8 cellular contexts compared by ENCODE assay signal in genomic region chr16:66269631-66270332, GRCh38.
DNase-seq lines count a peak whose midpoint lies in the region.

No MANE protein-coding gene starts in this region.

- DNase-seq in activated CD8-positive, alpha-beta memory T cell treated with anti-CD3 and anti-CD28 coated beads, Interleukin-2, amount 50 U/mL, for 48 hours: peak; percentile 23
- DNase-seq in activated CD8-positive, alpha-beta memory T cell treated with anti-CD3 and anti-CD28 coated beads, Interleukin-2, amount 50 U/mL, for 4 hours: no peak
- DNase-seq in NCI-H510A (lab: John Stamatoyannopoulos, UW) (no peak), HPDE6-E6E7 (ENCODE audit: extremely low spot score) (no peak), DMS114 treated with DMSO at 0.1 percent for 48 hours (lab: John Stamatoyannopoulos, UW; ENCODE audit: unreplicated experiment) (no peak)

- H3K36me3 ChIP-seq in ectodermal cell (ENCODE audit: control insufficient read depth, insufficient read depth, low read length): no peaks in the 10 kb centered on the region
- no peaks in the 10 kb centered on the region for H3K36me3 ChIP-seq in mucosa of stomach (ENCODE audit: control insufficient read depth, insufficient read depth, low read length)
- no peaks in the 10 kb centered on the region for H3K36me3 ChIP-seq in urinary bladder (ENCODE audit: insufficient read depth)

- WGBS in ectodermal cell, 2 experiments: 47 to 52% methylated on average over 14 of the region's 14 CpGs
- WGBS in urinary bladder: 55% methylated on average over 14 of the region's 14 CpGs

- H3K27me3 ChIP-seq in ectodermal cell (ENCODE audit: control insufficient read depth, insufficient read depth, low read length, poor library complexity, severe bottlenecking) (peaks cover 16% of the 10 kb centered on the region), mucosa of stomach (ENCODE audit: control insufficient read depth, insufficient read depth, low read length) (peaks cover 7% of the 10 kb centered on the region)

- H3K4me1 ChIP-seq in ectodermal cell (ENCODE audit: control insufficient read depth, insufficient read depth, low read length) (peaks cover 16% of the 10 kb centered on the region), mucosa of stomach (ENCODE audit: control insufficient read depth, insufficient read depth, low read length) (peaks cover 17% of the 10 kb centered on the region), urinary bladder (ENCODE audit: insufficient read depth) (no peaks in the 10 kb centered on the region)

- no peak overlapping the region for H3K27ac ChIP-seq in ectodermal cell (ENCODE audit: insufficient read depth, low read depth, low read length, poor library complexity, severe bottlenecking)
- H3K27ac ChIP-seq in urinary bladder (ENCODE audit: low read depth): peak overlapping the region; percentile 54

- H3K9ac ChIP-seq in mucosa of stomach (ENCODE audit: low read length): peak overlapping the region; percentile 24

- H3K4me3 ChIP-seq in ectodermal cell (ENCODE audit: insufficient read depth, low read depth, low read length) (peak overlapping the region; percentile 6), mucosa of stomach (ENCODE audit: low read length) (no peak overlapping the region), urinary bladder (ENCODE audit: low read depth, low read length) (peak overlapping the region; percentile 15)

- no peaks in the 10 kb centered on the region for H3K9me3 ChIP-seq in ectodermal cell (ENCODE audit: control insufficient read depth, low read length)
- H3K9me3 ChIP-seq in mucosa of stomach (ENCODE audit: control insufficient read depth, low read length): no peaks in the 10 kb centered on the region
